ENCODE assay signal across 11 cellular contexts in genomic region chr12:92506891-92507290, GRCh38.
DNase-seq lines count a peak whose midpoint lies in the region; ATAC-seq and TF ChIP-seq lines count a peak whose summit lies in the region.
"Had no signal": no experiment of that assay in that cellular context is flagged by ENCODE, and none has a peak within 500 bp of the region (broad histone marks: within the 10 kb centered on the region; RNA-seq: fewer than 3 reads in every experiment).

No MANE protein-coding gene starts in this region.

- H3K36me3 Mint-ChIP-seq in natural killer cell treated with Interleukin-12 subunit alpha and Interleukin-12 subunit beta and Interleukin-15 and Interleukin-18, amount 100 ng/mL, for 72 hours, result peaks cover 9% of the 10 kb centered on the region
- no peaks in the 10 kb centered on the region for H3K36me3 Mint-ChIP-seq in natural killer cell
- no peaks in the 10 kb centered on the region for H3K36me3 Mint-ChIP-seq in neural progenitor cell

- H3K79me2 ChIP-seq in mammary epithelial cell (ENCODE audit: insufficient read depth, low read length) (no peaks in the 10 kb centered on the region), neural progenitor cell (ENCODE audit: low read depth) (no peaks in the 10 kb centered on the region)

- H3K27me3 ChIP-seq in mammary epithelial cell (ENCODE audit: insufficient read depth, low read length), result no peaks in the 10 kb centered on the region
- H3K27me3 ChIP-seq in neural progenitor cell, result no peaks in the 10 kb centered on the region
- H3K27me3 ChIP-seq in upper lobe of left lung, result no peaks in the 10 kb centered on the region

- no peak overlapping the region for H3K4me3 Mint-ChIP-seq in natural killer cell treated with Interleukin-12 subunit alpha and Interleukin-12 subunit beta and Interleukin-15 and Interleukin-18, amount 100 ng/mL, for 72 hours
- H3K4me3 Mint-ChIP-seq in natural killer cell (no peak overlapping the region), neural progenitor cell (no peak overlapping the region)

- in situ Hi-C loops in mammary epithelial cell (cut with MboI; ENCODE audit: low sequenced_read_pairs in 2 of 2), result no loop called here

- peaks cover 24% of the 10 kb centered on the region for H3F3A ChIP-seq in neural progenitor cell (ENCODE audit: low read depth)

- WGBS in mammary epithelial cell (ENCODE audit: low coverage, missing lambda C conversion rate), result 71% methylated on average over 3 of the region's 3 CpGs
- WGBS in upper lobe of left lung, 2 donors, result 79 to 92% methylated on average over 3 of the region's 3 CpGs

- no peaks in the 10 kb centered on the region for H3K36me3 ChIP-seq in mammary epithelial cell (ENCODE audit: insufficient read depth, low read length)
- H3K36me3 ChIP-seq in neural progenitor cell, result no peaks in the 10 kb centered on the region
- no peaks in the 10 kb centered on the region for H3K36me3 ChIP-seq in upper lobe of left lung

- peak overlapping the region; percentile 52 for H2AFZ ChIP-seq in mammary epithelial cell (ENCODE audit: low read depth, low read length)
- H2AFZ ChIP-seq in neural progenitor cell (replicated peaks), result peak overlapping the region; percentile 38

- H3K9me3 ChIP-seq in mammary epithelial cell (replicated peaks; ENCODE audit: insufficient read depth, low read length), result no peaks in the 10 kb centered on the region
- H3K9me3 ChIP-seq in neural progenitor cell (ENCODE audit: low read depth), result no peaks in the 10 kb centered on the region
- no peaks in the 10 kb centered on the region for H3K9me3 ChIP-seq in upper lobe of left lung

- peaks cover 40 to 42% of the 10 kb centered on the region in 2 donors for H3K4me1 Mint-ChIP-seq in natural killer cell treated with Interleukin-12 subunit alpha and Interleukin-12 subunit beta and Interleukin-15 and Interleukin-18, amount 100 ng/mL, for 72 hours (ENCODE audit: low read depth in 2 of 2)
- H3K4me1 Mint-ChIP-seq in natural killer cell (peaks cover 18 to 19% of the 10 kb centered on the region in 2 donors), neural progenitor cell (peaks cover 46% of the 10 kb centered on the region)

- TF ChIP-seq POLR2A in upper lobe of left lung (IDR thresholded peaks at IDR 0.05), result no peak

- H3K9ac ChIP-seq in mammary epithelial cell (ENCODE audit: insufficient read depth, low read length) (no peak overlapping the region), neural progenitor cell (no peak overlapping the region)

- peak overlapping the region; percentile 19 for H3K4me2 ChIP-seq in mammary epithelial cell (ENCODE audit: insufficient read depth, low read depth, low read length)
- H3K4me2 ChIP-seq in neural progenitor cell, result no peak overlapping the region

- dilution Hi-C loops in mammary epithelial cell (cut with HindIII; ENCODE audit: low sequenced_read_pairs), result no loop called here

- H3K4me1 ChIP-seq in mammary epithelial cell (ENCODE audit: insufficient read depth, low read length), result peaks cover 3% of the 10 kb centered on the region
- H3K4me1 ChIP-seq in neural progenitor cell, result peaks cover 47% of the 10 kb centered on the region
- H3K4me1 ChIP-seq in upper lobe of left lung, result peaks cover 30 to 43% (median 41%) of the 10 kb centered on the region in 4 donors

- no peak for ATAC-seq in natural killer cell treated with Interleukin-12 subunit alpha and Interleukin-12 subunit beta and Interleukin-15 and Interleukin-18, amount 100 ng/mL, for 72 hours
- ATAC-seq in natural killer cell (no peak), upper lobe of left lung (ENCODE audit: low FRiP score in 2 of 2) (no peak)

- H3K4me3 ChIP-seq in mammary epithelial cell (replicated peaks in 1 of 3; ENCODE audit: insufficient read depth in 1 of 3, low read depth in 2 of 3, low read length in 3 of 3), result no peak overlapping the region
- H3K4me3 ChIP-seq in neural progenitor cell, result no peak overlapping the region
- H3K4me3 ChIP-seq in upper lobe of left lung, result no peak overlapping the region

- no peaks in the 10 kb centered on the region for H3K27me3 Mint-ChIP-seq in natural killer cell treated with Interleukin-12 subunit alpha and Interleukin-12 subunit beta and Interleukin-15 and Interleukin-18, amount 100 ng/mL, for 72 hours
- H3K27me3 Mint-ChIP-seq in natural killer cell (ENCODE audit: low read depth in 2 of 2) (no peaks in the 10 kb centered on the region), neural progenitor cell (ENCODE audit: insufficient read depth, low read depth) (peaks cover 3% of the 10 kb centered on the region)

- H4K20me1 ChIP-seq in mammary epithelial cell (ENCODE audit: insufficient read depth, low read length), result no peaks in the 10 kb centered on the region
- no peaks in the 10 kb centered on the region for H4K20me1 ChIP-seq in neural progenitor cell (ENCODE audit: low read depth)

- TF ChIP-seq EP300 in upper lobe of left lung (IDR thresholded peaks at IDR 0.05), result no peak

- H3K27ac Mint-ChIP-seq in natural killer cell treated with Interleukin-12 subunit alpha and Interleukin-12 subunit beta and Interleukin-15 and Interleukin-18, amount 100 ng/mL, for 72 hours, result peak overlapping the region; percentile 89 to 91
- peak overlapping the region in 1 of 2 donors; percentile 76 for H3K27ac Mint-ChIP-seq in natural killer cell
- peak overlapping the region; percentile 52 for H3K27ac Mint-ChIP-seq in neural progenitor cell

- BruUV-seq in mammary epithelial cell (replicated peaks; lab: Mats Ljungman, UMichigan), result no TSS peak

- H3K9me3 Mint-ChIP-seq in natural killer cell treated with Interleukin-12 subunit alpha and Interleukin-12 subunit beta and Interleukin-15 and Interleukin-18, amount 100 ng/mL, for 72 hours, result peaks cover 13% of the 10 kb centered on the region
- H3K9me3 Mint-ChIP-seq in natural killer cell, result peaks cover 0 to 3% of the 10 kb centered on the region in 2 donors
- H3K9me3 Mint-ChIP-seq in neural progenitor cell, result peaks cover 2% of the 10 kb centered on the region

- H3K27ac ChIP-seq in mammary epithelial cell (ENCODE audit: insufficient read depth, low read depth, low read length) (no peak overlapping the region), neural progenitor cell (no peak overlapping the region), upper lobe of left lung (peak overlapping the region in 2 of 4 donors; percentile 78 to 84)

- no peak for TF ChIP-seq CTCF in natural killer cell (IDR thresholded peaks at IDR 0.05)
- TF ChIP-seq CTCF in mammary epithelial cell (conservative IDR thresholded peaks at IDR 0.05 in 1 of 2, IDR thresholded peaks at IDR 0.05 in 1 of 2; ENCODE audit: extremely low read depth in 1 of 2, insufficient read depth in 1 of 2, low read depth in 1 of 2, low read length in 2 of 2), result no peak
- no peak for TF ChIP-seq CTCF in neural progenitor cell (IDR thresholded peaks at IDR 0.05)
- TF ChIP-seq CTCF in upper lobe of left lung (IDR thresholded peaks at IDR 0.05), result no peak

- intact Hi-C loops in natural killer cell (cut with micrococcal nuclease) (no loop called here), mammary epithelial cell (cut with micrococcal nuclease) (loop anchor here (2.0 to 5.0 kb wide), 2 partner anchors 45 to 144 kb away; no protein-coding TSS in a partner anchor)

- no peak for DNase-seq in natural killer cell treated with Interleukin-12 subunit alpha and Interleukin-12 subunit beta and Interleukin-15 and Interleukin-18, amount 100 ng/mL, for 72 hours (ENCODE audit: low spot score)
- no peak for DNase-seq in natural killer cell
- no peak for DNase-seq in mammary epithelial cell
- DNase-seq in neural progenitor cell (ENCODE audit: low spot score), result no peak
- no peak for DNase-seq in upper lobe of left lung
- no peak for DNase-seq in NCI-H748 (lab: John Stamatoyannopoulos, UW; ENCODE audit: unreplicated experiment)
- no peak for DNase-seq in NCI-H2227 (lab: John Stamatoyannopoulos, UW; ENCODE audit: unreplicated experiment)
- DNase-seq in NAMALWA (ENCODE audit: low spot score), result no peak
- DNase-seq: AML-193; effector CD4-positive, alpha-beta T cell; KBM-7 had no signal

- CTCF ChIA-PET in mammary epithelial cell (lab: Charles Lee; ENCODE audit: low non-redundant PET), result no interaction called here
